25 cellular contexts compared by ENCODE assay signal in the genomic region with DNA sequence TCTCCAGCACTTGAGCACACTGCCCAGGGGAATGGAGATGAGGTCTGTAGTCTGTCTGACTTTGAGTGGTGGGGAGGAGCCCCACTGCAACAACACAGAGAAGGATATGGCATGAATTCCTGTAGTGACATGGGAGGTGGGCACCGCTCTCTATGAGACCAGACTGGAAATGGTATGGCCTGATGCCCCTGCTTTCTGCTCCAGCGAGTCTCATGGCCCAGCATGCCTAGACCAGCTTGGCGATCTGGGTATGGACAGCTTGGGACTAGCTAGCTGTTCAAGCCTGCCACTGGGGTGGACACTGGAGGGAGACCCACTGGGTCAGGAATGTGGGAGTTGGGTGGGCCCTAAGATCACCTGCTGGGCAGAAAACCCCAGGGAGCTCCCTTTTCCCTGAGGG.
"Had no signal": no experiment of that assay in that cellular context is flagged by ENCODE, and none has a peak within 500 bp of the region (broad histone marks: within the 10 kb centered on the region; RNA-seq: fewer than 3 reads in every experiment).

No MANE protein-coding gene starts in this region.

- FAIRE-seq: small intestine, urothelium cell line had no signal

- H3K9ac ChIP-seq: parathyroid adenoma had no signal

- H3K4me1 ChIP-seq: parathyroid adenoma, psoas muscle, sigmoid colon, stomach, thyroid gland, tibial nerve had no signal

- H3K9me3 ChIP-seq: ovary, psoas muscle, right lobe of liver, sigmoid colon, thoracic aorta, thyroid gland had no signal

- H3K27ac ChIP-seq: ovary, parathyroid adenoma, psoas muscle, right lobe of liver, sigmoid colon, stomach, thoracic aorta, thyroid gland, tibial nerve had no signal

- H3K36me3 ChIP-seq: ovary, right lobe of liver, sigmoid colon, stomach, thoracic aorta, thyroid gland, tibial nerve had no signal

- H3K27me3 ChIP-seq: ovary, right lobe of liver, sigmoid colon, stomach, thyroid gland, tibial nerve had no signal

- H2AFZ ChIP-seq: parathyroid adenoma had no signal

- H3K4me3 ChIP-seq: ovary, psoas muscle, right lobe of liver, sigmoid colon, stomach, thoracic aorta, thyroid gland, tibial nerve had no signal

- ATAC-seq: naive thymus-derived CD8-positive, alpha-beta T cell; natural killer cell treated with Interleukin-12 subunit alpha and Interleukin-12 subunit beta and Interleukin-15 and Interleukin-18, amount 100 ng/mL, for 72 hours; psoas muscle; stimulated activated effector memory CD8-positive, alpha-beta T cell treated with anti-CD3 and anti-CD28 coated beads, Interleukin-12 subunit alpha, Interleukin-12 subunit beta, amount 100 ng/mL, for 72 hours; stimulated activated naive B cell treated with anti-CD40 and anti-IgM and Interleukin-4, amounts not matched to agents 10 μg/mL and 1 μg/mL and 100 μg/mL, for 72 hours had no signal

- DNase-seq: naive B cell; naive thymus-derived CD8-positive, alpha-beta T cell; nephron progenitor cell; occipital lobe; ovary; psoas muscle; right cardiac atrium; right lobe of liver; sigmoid colon; small intestine; stimulated activated CD4-positive, alpha-beta T cell treated with anti-CD3 and anti-CD28 coated beads, Interleukin-15, amount 100 ng/mL, for 24 hours; stimulated activated CD4-positive, alpha-beta T cell treated with anti-CD3 and anti-CD28 coated beads, Interleukin-2, amount 100 ng/mL, for 24 hours; stimulated activated CD4-positive, alpha-beta T cell treated with anti-CD3 and anti-CD28 coated beads, Interleukin-2, amount 100 ng/mL, for 48 hours; stimulated activated CD4-positive, alpha-beta T cell treated with anti-CD3 and anti-CD28 coated beads, Interleukin-4, amount 100 ng/mL, for 24 hours; stimulated activated naive B cell treated with anti-CD40 and anti-IgM and Interleukin-4, amounts not matched to agents 10 μg/mL and 1 μg/mL and 100 μg/mL, for 72 hours; stimulated activated naive CD4-positive, alpha-beta T cell treated with Interleukin-2 at 50 U/mL for 16 hours; stomach; thyroid gland; trophoblast cell had no signal
